10 cellular contexts compared by ENCODE assay signal in genomic region chr6:24861934-24862333, GRCh38.
DNase-seq lines count a peak whose midpoint lies in the region; ATAC-seq and TF ChIP-seq lines count a peak whose summit lies in the region.
"Had no signal": no experiment of that assay in that cellular context is flagged by ENCODE, and none has a peak within 500 bp of the region (broad histone marks: within the 10 kb centered on the region; RNA-seq: fewer than 3 reads in every experiment).

No MANE protein-coding gene starts in this region.

- H3K36me3 ChIP-seq in GM06990 (ENCODE audit: control insufficient read depth, insufficient read depth, low read length) = peaks cover 11% of the 10 kb centered on the region

- no peak overlapping the region for H3K9ac ChIP-seq in H9 (ENCODE audit: extremely low read depth, insufficient read length, low read length)

- H2BK15ac ChIP-seq in H9 (ENCODE audit: low read depth, low read length) = no peak overlapping the region

- no peak overlapping the region for H4K5ac ChIP-seq in H9 (ENCODE audit: insufficient read length, low read depth, low read length)

- no peaks in the 10 kb centered on the region for H3K23me2 ChIP-seq in H9 (ENCODE audit: insufficient read length, low read depth, low read length, poor library complexity, severe bottlenecking)

- CTCF ChIA-PET in activated B cell treated with CpG ODN at 0.5 μM for 24 hours (lab: Charles Lee) = interaction anchor here (0.9 to 1.5 kb wide), 3 partner anchors 128 to 165 kb away, joined by 3 to 5 read pairs (median 4); no protein-coding TSS in a partner anchor

- H3K4me1 ChIP-seq in H9 (ENCODE audit: insufficient read depth, low read length) = no peaks in the 10 kb centered on the region
- H3K4me1 ChIP-seq: Caco-2 had no signal

- H3K4ac ChIP-seq in H9 (ENCODE audit: low read depth, low read length) = no peak overlapping the region

- H3K79me1 ChIP-seq in H9 (ENCODE audit: insufficient read depth, low read depth, low read length, poor library complexity, severe bottlenecking) = no peaks in the 10 kb centered on the region

- H3K23ac ChIP-seq in H9 (ENCODE audit: insufficient read length, low read depth, low read length) = no peak overlapping the region

- peak overlapping the region; percentile 92 for H3K27ac Mint-ChIP-seq in activated B cell treated with CpG ODN at 0.5 μM for 24 hours
- no peak overlapping the region for H3K27ac Mint-ChIP-seq in H9

- H3K79me2 ChIP-seq in H9 (ENCODE audit: insufficient read depth, low read length) = no peaks in the 10 kb centered on the region

- no peak overlapping the region for H2BK120ac ChIP-seq in H9 (ENCODE audit: low read depth, low read length, poor library complexity, severe bottlenecking)

- ATAC-seq in GM19328 (IDR thresholded peaks at IDR 0.05; ENCODE audit: unreplicated experiment) (peak; percentile 49), HG03066 (IDR thresholded peaks at IDR 0.05; ENCODE audit: low read depth, unreplicated experiment) (peak; percentile 77), activated B cell treated with CpG ODN at 0.5 μM for 24 hours (ENCODE audit: low read depth) (peak; percentile 59), omental fat pad (ENCODE audit: low FRiP score) (no peak)
- ATAC-seq: HCT116 had no signal

- H3K9me3 ChIP-seq in H9 (ENCODE audit: control insufficient read depth, low read depth, low read length) = no peaks in the 10 kb centered on the region
- H3K9me3 ChIP-seq: Caco-2 had no signal

- H3K4me1 Mint-ChIP-seq in activated B cell treated with CpG ODN at 0.5 μM for 24 hours (peaks cover 94% of the 10 kb centered on the region), H9 (peaks cover 17 to 25% of the 10 kb centered on the region in 2 experiments)

- H2AFZ ChIP-seq in H9 (ENCODE audit: low read length) = no peak overlapping the region

- POLR2A ChIA-PET in activated B cell treated with CpG ODN at 0.5 μM for 24 hours (lab: Charles Lee) = interaction anchor here (0.5 to 1.5 kb wide), 4 partner anchors 49 to 417 kb away, joined by 3 to 6 read pairs (median 5); partner anchors contain the start of gene CARMIL1

- DNase-seq in GM06990 (ENCODE audit: extremely low read depth, insufficient read length) (peak; percentile 43), activated B cell treated with CpG ODN at 0.5 μM for 24 hours (peak; percentile 23), SIG-M5 treated with dmso at 0.1 percent for 504 hours (lab: John Stamatoyannopoulos, UW; ENCODE audit: unreplicated experiment) (no peak), NCI-H2029 treated with DMSO at 0.1 percent for 48 hours (lab: John Stamatoyannopoulos, UW) (no peak), omental fat pad (ENCODE audit: low spot score) (no peak), H9 (no peak)
- DNase-seq: Caco-2 had no signal

- H3K4me3 Mint-ChIP-seq in activated B cell treated with CpG ODN at 0.5 μM for 24 hours = peak overlapping the region; percentile 15
- no peak overlapping the region for H3K4me3 Mint-ChIP-seq in H9

- no peaks in the 10 kb centered on the region for H3K27me3 ChIP-seq in GM06990 (replicated peaks; ENCODE audit: control insufficient read depth, insufficient read depth, low read length)
- no peaks in the 10 kb centered on the region for H3K27me3 ChIP-seq in H9 (ENCODE audit: insufficient read depth, low read length)

- H3K18ac ChIP-seq in H9 (ENCODE audit: insufficient read length, low read depth, low read length) = no peak overlapping the region

- H3K36me3 Mint-ChIP-seq in activated B cell treated with CpG ODN at 0.5 μM for 24 hours (ENCODE audit: low read depth) (peaks cover 96% of the 10 kb centered on the region), H9 (ENCODE audit: insufficient read depth in 1 of 3, low read depth in 3 of 3) (peaks cover 18 to 26% (median 20%) of the 10 kb centered on the region in 3 experiments; a peak in 5 of 7 replicates)

- no peak overlapping the region for H3K56ac ChIP-seq in H9 (ENCODE audit: insufficient read length, low read depth, low read length)

- H2BK20ac ChIP-seq in H9 (ENCODE audit: low read depth, low read length, poor library complexity, severe bottlenecking) = no peak overlapping the region

- H4K8ac ChIP-seq in H9 (replicated peaks; ENCODE audit: insufficient read length, low read depth, low read length) = no peak overlapping the region

- no peaks in the 10 kb centered on the region for H4K20me1 ChIP-seq in H9 (ENCODE audit: control insufficient read depth, insufficient read depth, insufficient read length)

- no peak overlapping the region for H2BK12ac ChIP-seq in H9 (ENCODE audit: insufficient read length, low read depth, low read length)

- H4K91ac ChIP-seq in H9 (ENCODE audit: insufficient read length, low read depth, low read length) = no peak overlapping the region

- intact Hi-C loops in activated B cell treated with CpG ODN at 0.5 μM for 24 hours (cut with micrococcal nuclease) = no loop called here

- no peak overlapping the region for H2AK5ac ChIP-seq in H9 (ENCODE audit: insufficient read length, low read length)

- H3K27me3 Mint-ChIP-seq in activated B cell treated with CpG ODN at 0.5 μM for 24 hours = no peaks in the 10 kb centered on the region
- no peaks in the 10 kb centered on the region for H3K27me3 Mint-ChIP-seq in H9 (ENCODE audit: low read depth)

- TF ChIP-seq CTCF in GM06990 (IDR thresholded peaks at IDR 0.05; ENCODE audit: insufficient read depth, low read length, poor library complexity, severe bottlenecking) = no peak
- TF ChIP-seq CTCF in activated B cell treated with CpG ODN at 0.5 μM for 24 hours (IDR thresholded peaks at IDR 0.05) = no peak
- TF ChIP-seq CTCF in omental fat pad (IDR thresholded peaks at IDR 0.05) = no peak
- no peak for TF ChIP-seq CTCF in H9 (conservative IDR thresholded peaks at IDR 0.05)

- H3T11ph ChIP-seq in H9 (ENCODE audit: low read length) = no peak overlapping the region

- WGBS in H9 (ENCODE audit: extremely low coverage, insufficient read length, low lambda C conversion rate) = no CpG with 5 or more reads among the region's 2 CpGs

- no peak overlapping the region for H3K4me3 ChIP-seq in GM06990 (replicated peaks; ENCODE audit: low read depth, low read length)

- H3K9me3 Mint-ChIP-seq in activated B cell treated with CpG ODN at 0.5 μM for 24 hours (no peaks in the 10 kb centered on the region), H9 (no peaks in the 10 kb centered on the region)

- no peak overlapping the region for H3K14ac ChIP-seq in H9 (ENCODE audit: insufficient read depth, low read length)

- H3K27ac ChIP-seq in H9 (ENCODE audit: insufficient read length, low read depth, low read length) = no peak overlapping the region

- H3K4me2 ChIP-seq in H9 (ENCODE audit: insufficient read depth, insufficient read length, low read length) = no peak overlapping the region

- H2BK5ac ChIP-seq in H9 (ENCODE audit: insufficient read length, low read length) = no peak overlapping the region

Comparison
In these comparisons a context has a peak if more than half of its experiments do, and no peak if none do; other contexts are left out.
1. DNase-seq: peak in GM06990 (single experiment) and activated B cell treated with CpG ODN at 0.5 μM for 24 hours (single experiment); none in SIG-M5 treated with dmso at 0.1 percent for 504 hours (single experiment), NCI-H2029 treated with DMSO at 0.1 percent for 48 hours (single experiment), omental fat pad (single experiment) and H9 (single experiment).